ENCODE assay signal across 8 cellular contexts in the genomic region with DNA sequence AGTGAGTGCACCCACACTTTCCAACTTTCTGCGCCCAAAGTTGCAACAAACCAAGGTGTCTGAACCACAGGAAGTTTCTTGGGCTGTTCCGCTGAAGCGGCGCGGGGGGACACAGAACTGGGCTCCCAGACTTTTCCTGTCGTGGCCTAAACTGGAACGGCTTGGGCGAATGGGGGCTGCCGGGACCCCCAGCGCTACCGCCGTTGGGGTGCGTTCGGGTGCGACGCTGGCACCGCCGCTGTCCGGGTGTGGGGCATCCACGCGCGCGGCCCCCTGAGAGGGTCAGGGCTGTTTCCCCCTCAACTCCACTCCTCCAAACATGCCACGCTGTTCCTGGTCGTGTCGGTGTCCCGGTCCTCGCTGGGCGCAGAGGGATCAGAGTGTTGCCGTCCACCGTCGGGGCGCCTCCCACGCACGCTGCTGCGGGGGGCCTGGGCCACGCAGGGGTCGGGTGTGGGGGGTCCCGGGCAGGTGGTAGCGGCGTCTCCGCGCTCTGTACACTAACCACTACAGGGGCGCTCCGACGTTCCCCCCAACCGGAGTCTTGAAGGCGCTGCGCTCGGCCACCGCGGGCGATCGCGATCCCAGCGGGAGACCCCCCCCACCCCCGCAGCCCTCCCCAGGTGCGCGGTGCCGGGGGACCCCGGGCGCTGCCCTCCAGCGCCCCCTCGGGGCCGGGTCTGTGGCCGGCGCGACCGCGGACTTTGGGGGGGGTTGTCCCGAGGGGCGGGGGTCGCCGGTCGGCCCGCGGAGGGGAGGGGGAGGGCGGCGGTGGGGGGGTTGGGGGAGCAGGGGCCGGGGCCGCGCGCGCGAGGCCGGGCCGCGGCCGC. TPM values are rescaled to one million over a fixed set of nuclear protein-coding genes. Genes with fewer than 3 reads are reported as not detected.
DNase-seq lines count a peak whose midpoint lies in the region; ATAC-seq and TF ChIP-seq lines count a peak whose summit lies in the region.

No MANE protein-coding gene starts in this region.

- peak overlapping the region; percentile 78 for H3K4me3 Mint-ChIP-seq in MCF 10A (ENCODE audit: unreplicated experiment)

- no peaks in the 10 kb centered on the region for H3K27me3 ChIP-seq in layer of hippocampus (ENCODE audit: control insufficient read depth, insufficient read depth, low read length)

- TF ChIP-seq CTCF in MCF 10A (IDR thresholded peaks at IDR 0.05; ENCODE audit: unreplicated experiment), result peak; percentile 62

- peak; percentile 47 for ATAC-seq in GM19452 (IDR thresholded peaks at IDR 0.05; ENCODE audit: unreplicated experiment)

- DNase-seq in CD1c-positive myeloid dendritic cell (ENCODE audit: extremely low spot score) (peak; percentile 54), HT-29 (ENCODE audit: low spot score) (peak; percentile 44), T-helper 9 cell (peak; percentile 57), MCF 10A (ENCODE audit: unreplicated experiment) (peak; percentile 56), foreskin melanocyte (no peak)
- peak; percentile 28 to 43 (median 41) for DNase-seq in stimulated activated CD4-positive, alpha-beta T cell treated with anti-CD3 and anti-CD28 coated beads, Interleukin-1b, Interleukin-23, amount 100 ng/mL, for 24 hours (ENCODE audit: low read depth in 4 of 4, low spot score in 1 of 4)

- CTCF ChIA-PET in MCF 10A (lab: Yijun Ruan, JAX), result interaction anchor here (0.7 to 1.6 kb wide), 10 partner anchors 9 to 304 kb away, joined by 3 to 4 read pairs (median 4); no protein-coding TSS in a partner anchor

- POLR2A ChIA-PET in MCF 10A (lab: Yijun Ruan, JAX), result interaction anchor here (0.7 to 1.1 kb wide), 6 partner anchors 23 to 310 kb away, joined by 3 to 6 read pairs (median 4); no protein-coding TSS in a partner anchor

- H3K27ac ChIP-seq in layer of hippocampus (ENCODE audit: low read depth, low read length), result peak overlapping the region; percentile 30

- no TSS peak for BruUV-seq in MCF 10A (replicated peaks; lab: Mats Ljungman, UMichigan)

- H3K27me3 Mint-ChIP-seq in MCF 10A (ENCODE audit: insufficient read depth, unreplicated experiment), result no peaks in the 10 kb centered on the region

- no peak overlapping the region for H3K27ac Mint-ChIP-seq in MCF 10A (ENCODE audit: low read depth, unreplicated experiment)

- H3K36me3 Mint-ChIP-seq in MCF 10A (ENCODE audit: insufficient read depth, unreplicated experiment), result no peaks in the 10 kb centered on the region

- H3K9me3 Mint-ChIP-seq in MCF 10A (ENCODE audit: unreplicated experiment), result no peaks in the 10 kb centered on the region

- intact Hi-C loops in MCF 10A (cut with micrococcal nuclease), result loop anchor here (1.0 to 2.0 kb wide), 6 partner anchors 68 to 422 kb away; no protein-coding TSS in a partner anchor

- peaks cover 20% of the 10 kb centered on the region for H3K4me1 Mint-ChIP-seq in MCF 10A (ENCODE audit: insufficient read depth, unreplicated experiment)

RNA-seq across cellular contexts. Expression of gene CUX1, which starts 2.2 kb away (rescaled TPM):
- 41.9 and 48.3 TPM in 2 replicates for total RNA-seq in HT-29 (2014; rRNA removed; shearing (Covaris generic))
- total RNA-seq in MCF 10A (2022), result 47.6 and 63.7 TPM in 2 replicates
